Comparison of ENCODE assay signal across 21 cellular contexts in the genomic region with DNA sequence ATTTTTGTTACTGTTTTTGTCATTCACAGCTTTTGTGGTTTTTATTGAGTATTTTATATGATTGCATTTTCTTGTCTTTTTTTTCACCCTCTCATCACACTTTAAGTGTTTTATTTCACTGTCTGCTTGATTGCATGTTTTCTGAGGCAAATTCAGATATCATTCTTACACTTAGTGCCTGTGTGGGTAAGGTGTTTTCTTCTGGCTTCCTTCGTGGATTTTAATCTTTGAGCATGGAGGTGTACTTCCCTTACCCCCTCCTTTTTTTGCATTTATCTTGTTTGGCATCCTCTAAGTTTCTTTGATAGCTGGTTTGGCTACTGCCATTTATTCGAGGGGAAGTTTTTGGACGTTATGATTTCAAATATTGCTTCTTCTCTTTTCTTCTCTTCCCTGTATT.
A peak's percentile ranks its signal among the peaks of the same experiment; 100 is the strongest.
DNase-seq lines count a peak whose midpoint lies in the region; ATAC-seq and TF ChIP-seq lines count a peak whose summit lies in the region.
"Had no signal": no experiment of that assay in that cellular context is flagged by ENCODE, and none has a peak within 500 bp of the region (broad histone marks: within the 10 kb centered on the region; RNA-seq: fewer than 3 reads in every experiment).

No MANE protein-coding gene starts in this region.

- no peak for DNase-seq in activated CD8-positive, alpha-beta T cell treated with anti-CD3 and anti-CD28 coated beads, Interleukin-2, amount 10 ng/mL, durations not matched to agents 7 days and 5 days
- no peak for DNase-seq in activated CD8-positive, alpha-beta T cell treated with anti-CD3 and anti-CD28 coated beads for 36 hours
- no peak for DNase-seq in CD8-positive, alpha-beta T cell
- DNase-seq in WTC11 (ENCODE audit: low spot score) (no peak), NCI-H128 (lab: John Stamatoyannopoulos, UW; ENCODE audit: unreplicated experiment) (no peak), epidermal melanocyte (ENCODE audit: insufficient read length, low spot score) (no peak), NCI-H226 (no peak)
- peak in 1 of 9 donors; percentile 9 for DNase-seq in naive thymus-derived CD4-positive, alpha-beta T cell
- DNase-seq: 8988T; BE2C; CD4-positive, alpha-beta memory T cell; DMS79 treated with DMSO at 0.1 percent for 48 hours; H7; IMR-90; Kasumi-1; NCI-H1417; NCI-H187 treated with DMSO at 0.1 percent for 48 hours; NCI-H2171 treated with DMSO at 0.1 percent for 48 hours; NCI-H510A; NCI-H82; PC-9 had no signal

- H3K27ac ChIP-seq in CD8-positive, alpha-beta T cell (ENCODE audit: low read depth, low read length), result no peak overlapping the region
- no peak overlapping the region for H3K27ac ChIP-seq in naive thymus-derived CD4-positive, alpha-beta T cell (ENCODE audit: low read depth, low read length)
- H3K27ac ChIP-seq: PC-9 had no signal

- H3K27me3 ChIP-seq in CD8-positive, alpha-beta T cell (ENCODE audit: insufficient read depth, low read length), result no peaks in the 10 kb centered on the region
- no peaks in the 10 kb centered on the region for H3K27me3 ChIP-seq in naive thymus-derived CD4-positive, alpha-beta T cell (ENCODE audit: control insufficient read depth in 2 of 2, insufficient read depth in 2 of 2, low read length in 2 of 2)
- H3K27me3 ChIP-seq: BE2C had no signal

- H3K4me1 Mint-ChIP-seq in activated CD8-positive, alpha-beta T cell treated with anti-CD3 and anti-CD28 coated beads, Interleukin-2, amount 10 ng/mL, durations not matched to agents 7 days and 5 days (ENCODE audit: low read depth), result peaks cover 18% of the 10 kb centered on the region
- H3K4me1 Mint-ChIP-seq in activated CD8-positive, alpha-beta T cell treated with anti-CD3 and anti-CD28 coated beads for 36 hours (ENCODE audit: low read depth), result peaks cover 25% of the 10 kb centered on the region
- H3K4me1 Mint-ChIP-seq in CD8-positive, alpha-beta T cell (ENCODE audit: low read depth), result peaks cover 29% of the 10 kb centered on the region
- H3K4me1 Mint-ChIP-seq in WTC11, result peaks cover 35% of the 10 kb centered on the region
- peaks cover 20 to 64% (median 43%) of the 10 kb centered on the region in 7 donors for H3K4me1 Mint-ChIP-seq in naive thymus-derived CD4-positive, alpha-beta T cell

- no peak overlapping the region for H3K4me3 ChIP-seq in CD8-positive, alpha-beta T cell (ENCODE audit: low read depth, low read length)
- H3K4me3 ChIP-seq in naive thymus-derived CD4-positive, alpha-beta T cell (ENCODE audit: low read length), result no peak overlapping the region
- H3K4me3 ChIP-seq: PC-9 had no signal

- POLR2A ChIA-PET in activated CD8-positive, alpha-beta T cell treated with anti-CD3 and anti-CD28 coated beads, Interleukin-2, amount 10 ng/mL, durations not matched to agents 7 days and 5 days (lab: Charles Lee), result no interaction called here
- POLR2A ChIA-PET in activated CD8-positive, alpha-beta T cell treated with anti-CD3 and anti-CD28 coated beads for 36 hours (lab: Charles Lee), result no interaction called here
- POLR2A ChIA-PET in CD8-positive, alpha-beta T cell (lab: Charles Lee), result no interaction called here
- POLR2A ChIA-PET in WTC11 (lab: Charles Lee), result no interaction called here
- POLR2A ChIA-PET in naive thymus-derived CD4-positive, alpha-beta T cell (lab: Charles Lee), result no interaction called here

- no peaks in the 10 kb centered on the region for H3K9me3 ChIP-seq in CD8-positive, alpha-beta T cell (ENCODE audit: low read length)
- H3K9me3 ChIP-seq in naive thymus-derived CD4-positive, alpha-beta T cell (ENCODE audit: control insufficient read depth in 2 of 3, low read length in 3 of 3), result no peaks in the 10 kb centered on the region
- H3K9me3 ChIP-seq: BE2C had no signal

- H3K9me3 Mint-ChIP-seq in activated CD8-positive, alpha-beta T cell treated with anti-CD3 and anti-CD28 coated beads, Interleukin-2, amount 10 ng/mL, durations not matched to agents 7 days and 5 days (ENCODE audit: insufficient read depth), result no peaks in the 10 kb centered on the region
- no peaks in the 10 kb centered on the region for H3K9me3 Mint-ChIP-seq in activated CD8-positive, alpha-beta T cell treated with anti-CD3 and anti-CD28 coated beads for 36 hours
- H3K9me3 Mint-ChIP-seq in CD8-positive, alpha-beta T cell, result no peaks in the 10 kb centered on the region
- no peaks in the 10 kb centered on the region for H3K9me3 Mint-ChIP-seq in WTC11
- H3K9me3 Mint-ChIP-seq in naive thymus-derived CD4-positive, alpha-beta T cell, result no peaks in the 10 kb centered on the region
- H3K9me3 Mint-ChIP-seq: CD4-positive, alpha-beta memory T cell had no signal

- CTCF ChIA-PET in activated CD8-positive, alpha-beta T cell treated with anti-CD3 and anti-CD28 coated beads, Interleukin-2, amount 10 ng/mL, durations not matched to agents 7 days and 5 days (lab: Charles Lee), result no interaction called here
- CTCF ChIA-PET in activated CD8-positive, alpha-beta T cell treated with anti-CD3 and anti-CD28 coated beads for 36 hours (lab: Charles Lee), result no interaction called here
- CTCF ChIA-PET in CD8-positive, alpha-beta T cell (lab: Charles Lee), result no interaction called here
- CTCF ChIA-PET in WTC11 (lab: Charles Lee), result no interaction called here
- CTCF ChIA-PET in naive thymus-derived CD4-positive, alpha-beta T cell (lab: Charles Lee), result interaction anchor here (0.6 kb wide), 1 partner anchor 335 kb away, joined by 3 read pairs; no protein-coding TSS in a partner anchor

- no peak for TF ChIP-seq CTCF in activated CD8-positive, alpha-beta T cell treated with anti-CD3 and anti-CD28 coated beads for 36 hours (IDR thresholded peaks at IDR 0.05)
- TF ChIP-seq CTCF in CD8-positive, alpha-beta T cell (IDR thresholded peaks at IDR 0.05), result no peak
- no peak for TF ChIP-seq CTCF in WTC11 (IDR thresholded peaks at IDR 0.05)

- intact Hi-C loops in activated CD8-positive, alpha-beta T cell treated with anti-CD3 and anti-CD28 coated beads for 36 hours (cut with micrococcal nuclease), result no loop called here
- intact Hi-C loops in CD8-positive, alpha-beta T cell (cut with DNase I, micrococcal nuclease), result no loop called here
- intact Hi-C loops in naive thymus-derived CD4-positive, alpha-beta T cell (cut with micrococcal nuclease), result no loop called here

- H3K4me3 Mint-ChIP-seq in activated CD8-positive, alpha-beta T cell treated with anti-CD3 and anti-CD28 coated beads, Interleukin-2, amount 10 ng/mL, durations not matched to agents 7 days and 5 days, result no peak overlapping the region
- H3K4me3 Mint-ChIP-seq in activated CD8-positive, alpha-beta T cell treated with anti-CD3 and anti-CD28 coated beads for 36 hours, result no peak overlapping the region
- peak overlapping the region; percentile 29 for H3K4me3 Mint-ChIP-seq in CD8-positive, alpha-beta T cell
- H3K4me3 Mint-ChIP-seq in WTC11, result no peak overlapping the region
- H3K4me3 Mint-ChIP-seq in naive thymus-derived CD4-positive, alpha-beta T cell, result peak overlapping the region in 7 of 10 donors; percentile 26 to 60 (median 58)

- ATAC-seq in activated CD8-positive, alpha-beta T cell treated with anti-CD3 and anti-CD28 coated beads, Interleukin-2, amount 10 ng/mL, durations not matched to agents 7 days and 5 days, result no peak
- no peak for ATAC-seq in activated CD8-positive, alpha-beta T cell treated with anti-CD3 and anti-CD28 coated beads for 36 hours
- no peak for ATAC-seq in CD8-positive, alpha-beta T cell
- no peak for ATAC-seq in WTC11
- no peak for ATAC-seq in naive thymus-derived CD4-positive, alpha-beta T cell

- peaks cover 13% of the 10 kb centered on the region for H3K4me1 ChIP-seq in CD8-positive, alpha-beta T cell (ENCODE audit: insufficient read depth, low read length)
- H3K4me1 ChIP-seq in naive thymus-derived CD4-positive, alpha-beta T cell (ENCODE audit: control insufficient read depth in 2 of 2, insufficient read depth in 2 of 2, low read length in 2 of 2), result peaks cover 0 to 5% of the 10 kb centered on the region in 2 donors
- H3K4me1 ChIP-seq: BE2C had no signal

- peak overlapping the region; percentile 25 for H3K27ac Mint-ChIP-seq in activated CD8-positive, alpha-beta T cell treated with anti-CD3 and anti-CD28 coated beads, Interleukin-2, amount 10 ng/mL, durations not matched to agents 7 days and 5 days
- H3K27ac Mint-ChIP-seq in activated CD8-positive, alpha-beta T cell treated with anti-CD3 and anti-CD28 coated beads for 36 hours, result no peak overlapping the region
- no peak overlapping the region for H3K27ac Mint-ChIP-seq in CD8-positive, alpha-beta T cell
- peak overlapping the region; percentile 54 for H3K27ac Mint-ChIP-seq in WTC11
- peak overlapping the region in 5 of 9 donors; percentile 18 to 52 (median 44) for H3K27ac Mint-ChIP-seq in naive thymus-derived CD4-positive, alpha-beta T cell

- H3K36me3 Mint-ChIP-seq in activated CD8-positive, alpha-beta T cell treated with anti-CD3 and anti-CD28 coated beads, Interleukin-2, amount 10 ng/mL, durations not matched to agents 7 days and 5 days (ENCODE audit: low read depth), result peaks cover 8% of the 10 kb centered on the region
- H3K36me3 Mint-ChIP-seq in activated CD8-positive, alpha-beta T cell treated with anti-CD3 and anti-CD28 coated beads for 36 hours (ENCODE audit: low read depth), result peaks cover 6% of the 10 kb centered on the region
- H3K36me3 Mint-ChIP-seq in CD8-positive, alpha-beta T cell, result peaks cover 16% of the 10 kb centered on the region
- no peaks in the 10 kb centered on the region for H3K36me3 Mint-ChIP-seq in WTC11
- peaks cover 3 to 25% (median 15%) of the 10 kb centered on the region in 5 donors for H3K36me3 Mint-ChIP-seq in naive thymus-derived CD4-positive, alpha-beta T cell

- H3K27me3 Mint-ChIP-seq in activated CD8-positive, alpha-beta T cell treated with anti-CD3 and anti-CD28 coated beads, Interleukin-2, amount 10 ng/mL, durations not matched to agents 7 days and 5 days (ENCODE audit: low read depth), result no peaks in the 10 kb centered on the region
- H3K27me3 Mint-ChIP-seq in activated CD8-positive, alpha-beta T cell treated with anti-CD3 and anti-CD28 coated beads for 36 hours, result no peaks in the 10 kb centered on the region
- H3K27me3 Mint-ChIP-seq in CD8-positive, alpha-beta T cell (ENCODE audit: low read depth), result no peaks in the 10 kb centered on the region
- no peaks in the 10 kb centered on the region for H3K27me3 Mint-ChIP-seq in WTC11 (ENCODE audit: low read depth)
- H3K27me3 Mint-ChIP-seq in naive thymus-derived CD4-positive, alpha-beta T cell, result no peaks in the 10 kb centered on the region
- H3K27me3 Mint-ChIP-seq: CD4-positive, alpha-beta memory T cell had no signal

- H3K36me3 ChIP-seq in CD8-positive, alpha-beta T cell (ENCODE audit: insufficient read depth, low read length), result no peaks in the 10 kb centered on the region
- peaks cover 0 to 3% (median 0%) of the 10 kb centered on the region in 3 experiments for H3K36me3 ChIP-seq in naive thymus-derived CD4-positive, alpha-beta T cell (ENCODE audit: control insufficient read depth in 2 of 3, insufficient read depth in 3 of 3, low read length in 3 of 3)
- H3K36me3 ChIP-seq: BE2C had no signal

TF ChIP-seq in WTC11, 78 proteins besides CTCF, POLR2A, EP300 and RAD21 (continues in another document):
- no peak for TF ChIP-seq NR3C1 (CRISPR knock-in tag; conservative IDR thresholded peaks at IDR 0.05; ENCODE audit: low read depth)

Comparison
In these comparisons a context has a peak if more than half of its experiments do, and no peak if none do; other contexts are left out.
1. H3K27ac Mint-ChIP-seq: peak in activated CD8-positive, alpha-beta T cell treated with anti-CD3 and anti-CD28 coated beads, Interleukin-2, amount 10 ng/mL, durations not matched to agents 7 days and 5 days (single experiment), WTC11 (single experiment) and naive thymus-derived CD4-positive, alpha-beta T cell (5 of 9); none in activated CD8-positive, alpha-beta T cell treated with anti-CD3 and anti-CD28 coated beads for 36 hours (single experiment) and CD8-positive, alpha-beta T cell (single experiment).
2. H3K4me3 Mint-ChIP-seq: peak in CD8-positive, alpha-beta T cell (single experiment) and naive thymus-derived CD4-positive, alpha-beta T cell (7 of 10); none in activated CD8-positive, alpha-beta T cell treated with anti-CD3 and anti-CD28 coated beads, Interleukin-2, amount 10 ng/mL, durations not matched to agents 7 days and 5 days (single experiment), activated CD8-positive, alpha-beta T cell treated with anti-CD3 and anti-CD28 coated beads for 36 hours (single experiment) and WTC11 (single experiment).